Comparison of ENCODE assay signal across 1 cellular context in the genomic region with DNA sequence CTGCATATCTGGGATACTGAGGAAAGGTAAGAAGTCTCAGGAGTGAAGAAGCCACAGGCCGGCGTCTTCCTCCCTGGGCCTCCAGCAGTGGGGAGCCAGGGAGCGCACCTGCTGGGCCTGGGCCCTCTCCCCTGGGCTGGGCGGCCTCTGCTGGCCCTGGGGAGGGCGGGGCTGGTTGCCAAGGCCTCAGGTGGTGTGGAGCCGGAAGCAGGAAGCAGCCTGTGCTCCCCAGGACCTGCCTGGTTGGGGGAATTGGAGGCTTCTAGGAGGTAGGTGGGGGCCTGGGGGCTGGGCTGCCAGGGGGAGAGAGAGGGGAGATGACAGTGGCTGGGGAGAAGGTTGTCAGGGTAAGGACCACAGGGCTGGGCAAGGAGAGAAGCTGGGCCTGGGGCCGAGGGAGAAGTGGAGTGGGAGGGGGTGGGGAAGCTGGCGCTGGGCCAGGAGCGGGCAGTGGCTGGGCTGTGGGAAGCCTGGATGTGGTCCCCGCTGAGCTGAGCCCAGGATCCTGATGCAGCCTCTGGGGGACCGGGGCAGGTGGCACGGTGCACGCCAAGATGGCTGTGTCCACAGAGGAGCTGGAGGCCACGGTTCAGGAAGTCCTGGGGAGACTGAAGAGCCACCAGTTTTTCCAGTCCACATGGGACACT.
TF ChIP-seq lines count a peak whose summit lies in the region.

A gene with protein sequence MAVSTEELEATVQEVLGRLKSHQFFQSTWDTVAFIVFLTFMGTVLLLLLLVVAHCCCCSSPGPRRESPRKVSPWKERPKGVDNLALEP (plus strand): TSS at position 189 of the 647 bp plus-strand sequence. CDS start 366 bp downstream, at position 555.

TF ChIP-seq in WTC11, 78 proteins besides CTCF, POLR2A, EP300 and RAD21 (continued from another document):
- TF ChIP-seq, protein P1, sequence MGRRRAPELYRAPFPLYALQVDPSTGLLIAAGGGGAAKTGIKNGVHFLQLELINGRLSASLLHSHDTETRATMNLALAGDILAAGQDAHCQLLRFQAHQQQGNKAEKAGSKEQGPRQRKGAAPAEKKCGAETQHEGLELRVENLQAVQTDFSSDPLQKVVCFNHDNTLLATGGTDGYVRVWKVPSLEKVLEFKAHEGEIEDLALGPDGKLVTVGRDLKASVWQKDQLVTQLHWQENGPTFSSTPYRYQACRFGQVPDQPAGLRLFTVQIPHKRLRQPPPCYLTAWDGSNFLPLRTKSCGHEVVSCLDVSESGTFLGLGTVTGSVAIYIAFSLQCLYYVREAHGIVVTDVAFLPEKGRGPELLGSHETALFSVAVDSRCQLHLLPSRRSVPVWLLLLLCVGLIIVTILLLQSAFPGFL (CRISPR knock-in tag; IDR thresholded peaks at IDR 0.05; ENCODE audit: borderline replicate concordance), result no peak
- TF ChIP-seq GABPB1 (CRISPR knock-in tag; IDR thresholded peaks at IDR 0.05) (no peak), EMX1 (CRISPR knock-in tag; IDR thresholded peaks at IDR 0.05) (no peak), TEAD4 (CRISPR knock-in tag; IDR thresholded peaks at IDR 0.05) (no peak), TEAD1 (CRISPR knock-in tag; IDR thresholded peaks at IDR 0.05) (no peak), FOXJ3 (CRISPR knock-in tag; IDR thresholded peaks at IDR 0.05; ENCODE audit: borderline replicate concordance) (no peak)
- TF ChIP-seq, protein P2, sequence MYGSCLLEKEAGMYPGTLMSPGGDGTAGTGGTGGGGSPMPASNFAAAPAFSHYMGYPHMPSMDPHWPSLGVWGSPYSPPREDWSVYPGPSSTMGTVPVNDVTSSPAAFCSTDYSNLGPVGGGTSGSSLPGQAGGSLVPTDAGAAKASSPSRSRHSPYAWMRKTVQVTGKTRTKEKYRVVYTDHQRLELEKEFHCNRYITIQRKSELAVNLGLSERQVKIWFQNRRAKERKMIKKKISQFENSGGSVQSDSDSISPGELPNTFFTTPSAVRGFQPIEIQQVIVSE (CRISPR knock-in tag; IDR thresholded peaks at IDR 0.05; ENCODE audit: borderline replicate concordance), result no peak
- TF ChIP-seq, protein P3, sequence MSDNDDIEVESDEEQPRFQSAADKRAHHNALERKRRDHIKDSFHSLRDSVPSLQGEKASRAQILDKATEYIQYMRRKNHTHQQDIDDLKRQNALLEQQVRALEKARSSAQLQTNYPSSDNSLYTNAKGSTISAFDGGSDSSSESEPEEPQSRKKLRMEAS (CRISPR knock-in tag; IDR thresholded peaks at IDR 0.05), result no peak
- TF ChIP-seq, protein P4, sequence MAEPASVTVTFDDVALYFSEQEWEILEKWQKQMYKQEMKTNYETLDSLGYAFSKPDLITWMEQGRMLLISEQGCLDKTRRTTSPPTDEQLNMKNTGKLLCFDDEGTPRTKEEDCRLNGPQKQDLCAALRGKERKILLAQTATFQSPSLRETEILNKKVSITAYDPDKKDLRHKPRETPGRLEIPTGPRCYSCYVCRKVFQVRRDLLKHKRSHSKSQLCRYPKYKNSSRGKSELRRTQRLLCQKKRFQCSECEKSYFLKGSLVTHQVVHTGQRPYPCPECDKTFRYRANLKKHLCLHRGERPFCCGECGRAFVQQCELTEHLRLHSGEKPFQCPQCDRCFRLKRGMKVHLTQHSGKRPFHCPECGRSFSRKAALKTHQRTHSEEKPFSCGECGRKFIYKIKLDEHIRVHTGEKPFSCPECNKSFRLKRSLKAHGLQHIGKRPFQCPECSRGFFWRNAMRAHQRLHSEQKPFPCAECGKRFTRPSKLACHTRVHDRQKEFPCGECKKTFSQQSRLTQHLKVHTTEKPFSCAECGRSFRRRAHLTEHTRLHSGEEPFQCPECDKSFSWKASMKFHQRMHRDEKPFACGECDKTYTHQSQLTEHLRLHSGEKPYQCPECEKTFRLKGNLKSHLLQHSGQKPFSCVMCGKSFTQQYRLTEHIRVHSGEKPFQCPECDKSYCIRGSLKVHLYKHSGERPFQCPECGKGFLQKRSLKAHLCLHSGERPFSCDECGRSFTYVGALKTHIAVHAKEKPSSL (CRISPR knock-in tag; conservative IDR thresholded peaks at IDR 0.05), result no peak
- TF ChIP-seq, protein P5, sequence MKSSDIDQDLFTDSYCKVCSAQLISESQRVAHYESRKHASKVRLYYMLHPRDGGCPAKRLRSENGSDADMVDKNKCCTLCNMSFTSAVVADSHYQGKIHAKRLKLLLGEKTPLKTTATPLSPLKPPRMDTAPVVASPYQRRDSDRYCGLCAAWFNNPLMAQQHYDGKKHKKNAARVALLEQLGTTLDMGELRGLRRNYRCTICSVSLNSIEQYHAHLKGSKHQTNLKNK (CRISPR knock-in tag; IDR thresholded peaks at IDR 0.05), result no peak
TF ChIP-seq in WTC11: peak in this region for 0.
